In the genomic region with DNA sequence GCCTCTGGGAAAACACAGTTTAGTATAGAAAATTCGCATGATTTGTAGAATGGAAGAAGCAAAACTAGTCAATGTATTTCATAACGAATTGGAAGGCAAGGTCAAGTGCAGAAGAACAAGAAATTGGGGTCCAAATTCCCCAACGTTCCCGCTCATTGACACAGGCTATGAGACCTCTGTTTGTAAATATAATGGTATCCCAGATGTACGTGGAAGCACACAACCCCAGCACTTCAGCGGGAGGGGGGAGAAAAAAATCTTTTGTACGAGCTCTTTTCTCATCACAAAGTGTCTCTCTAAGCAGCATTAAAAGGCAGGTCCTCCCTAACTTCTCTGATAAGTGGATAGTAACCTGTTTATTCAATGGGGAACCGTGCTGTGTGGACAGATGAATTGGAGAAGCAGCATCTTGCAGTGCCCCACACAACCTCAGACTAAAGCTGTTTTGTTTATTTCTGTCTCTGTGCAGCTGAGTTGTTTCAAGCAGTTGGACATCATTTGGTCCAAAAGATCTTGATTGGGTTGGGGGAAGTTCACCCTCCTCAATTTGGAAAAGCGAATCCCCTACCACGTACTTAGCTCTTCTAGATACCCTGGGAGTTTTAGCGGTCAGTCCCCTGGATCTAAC, we compare ENCODE assay signal across 8 cellular contexts. TPM values are rescaled to one million over a fixed set of nuclear protein-coding genes. Genes with fewer than 3 reads are reported as not detected.
A peak's percentile ranks its signal among the peaks of the same experiment; 100 is the strongest.
DNase-seq lines count a peak whose midpoint lies in the region; ATAC-seq and TF ChIP-seq lines count a peak whose summit lies in the region.

No MANE protein-coding gene starts in this region.

- no peaks in the 10 kb centered on the region for H3K36me3 Mint-ChIP-seq in osteocyte (ENCODE audit: unreplicated experiment)

- no peaks in the 10 kb centered on the region for H3K9me2 ChIP-seq in OCI-LY1 (ENCODE audit: low read depth, low read length)

- H3K79me2 ChIP-seq in OCI-LY1 (ENCODE audit: insufficient read depth, low read length) = no peaks in the 10 kb centered on the region

- no peak for TF ChIP-seq POLR2A in erythroblast (IDR thresholded peaks at IDR 0.05; ENCODE audit: low read length)

- TF ChIP-seq CTCF in OCI-LY1 (IDR thresholded peaks at IDR 0.05; ENCODE audit: low read length) = no peak
- TF ChIP-seq CTCF in osteocyte (IDR thresholded peaks at IDR 0.05) = no peak

- H3K27me3 ChIP-seq in OCI-LY1 (ENCODE audit: insufficient read depth, low read length) = no peaks in the 10 kb centered on the region; the same call in 1 of the 2 replicates
- no peaks in the 10 kb centered on the region for H3K27me3 ChIP-seq in endocrine pancreas (ENCODE audit: control insufficient read depth, insufficient read depth, low read length)

- no peaks in the 10 kb centered on the region for H3F3A ChIP-seq in OCI-LY1 (ENCODE audit: insufficient read depth, low read length)

- CTCF ChIA-PET in HEK293T (lab: Yijun Ruan, JAX) = interaction anchor here (0.6 to 5.6 kb wide), 3 partner anchors 10 to 1052 kb away, joined by 3 to 25 read pairs (median 3); no protein-coding TSS in a partner anchor

- ATAC-seq in HG02571 (IDR thresholded peaks at IDR 0.05; ENCODE audit: unreplicated experiment) (no peak), GM21737 (IDR thresholded peaks at IDR 0.05; ENCODE audit: unreplicated experiment) (no peak)

- H3K36me3 ChIP-seq in OCI-LY1 (ENCODE audit: insufficient read depth, low read length) = no peaks in the 10 kb centered on the region
- H3K36me3 ChIP-seq in endocrine pancreas (ENCODE audit: control insufficient read depth, insufficient read depth, low read length) = no peaks in the 10 kb centered on the region

- peak overlapping the region; percentile 60 for H3K27ac Mint-ChIP-seq in osteocyte (ENCODE audit: unreplicated experiment)

- POLR2A ChIA-PET in HEK293T (lab: Yijun Ruan, JAX) = interaction anchor here (1.4 to 1.9 kb wide), 2 partner anchors 135 to 156 kb away, joined by 4 to 9 read pairs; partner anchors contain the start of gene NARS2

- DNase-seq in ELR (ENCODE audit: low read depth) (peak; percentile 7), osteocyte (ENCODE audit: extremely low spot score, unreplicated experiment) (no peak), erythroblast (lab: John Stamatoyannopoulos, UW) (no peak), HEK293T (ENCODE audit: extremely low spot score) (no peak)

- no peak overlapping the region for H3K27ac ChIP-seq in OCI-LY1 (ENCODE audit: low read depth, low read length, poor library complexity, severe bottlenecking)

- H4K20me1 ChIP-seq in OCI-LY1 (ENCODE audit: insufficient read depth, low read length) = no peaks in the 10 kb centered on the region

- H3K27me3 Mint-ChIP-seq in osteocyte (ENCODE audit: unreplicated experiment) = no peaks in the 10 kb centered on the region

- H3K9me3 ChIP-seq in OCI-LY1 (ENCODE audit: low read length) (no peaks in the 10 kb centered on the region), endocrine pancreas (ENCODE audit: control insufficient read depth, low read length) (no peaks in the 10 kb centered on the region)

- H3K4me1 ChIP-seq in OCI-LY1 (ENCODE audit: insufficient read depth, low read length, severe bottlenecking) (peaks cover 34% of the 10 kb centered on the region), endocrine pancreas (ENCODE audit: control insufficient read depth, insufficient read depth, low read length) (no peaks in the 10 kb centered on the region)

- H3K9ac ChIP-seq in OCI-LY1 (ENCODE audit: low read length) (peak overlapping the region; percentile 63; the same call in 1 of the 2 replicates), endocrine pancreas (ENCODE audit: control insufficient read depth, insufficient read depth, low read length) (peak overlapping the region; percentile 45)

- no peaks in the 10 kb centered on the region for H3K9me3 Mint-ChIP-seq in osteocyte (ENCODE audit: unreplicated experiment)

- peak overlapping the region; percentile 79 for H3K4me3 Mint-ChIP-seq in osteocyte (ENCODE audit: unreplicated experiment)

- peaks cover 33% of the 10 kb centered on the region for H3K4me1 Mint-ChIP-seq in osteocyte (ENCODE audit: unreplicated experiment)

- H3K4me3 ChIP-seq in OCI-LY1 (ENCODE audit: low read depth, low read length, poor library complexity, severe bottlenecking) (peak overlapping the region; percentile 67), endocrine pancreas (ENCODE audit: control insufficient read depth, insufficient read depth, low read length) (peak overlapping the region; percentile 84)

- H2AFZ ChIP-seq in OCI-LY1 (ENCODE audit: low read length) = no peak overlapping the region

- H3K4me2 ChIP-seq in OCI-LY1 (ENCODE audit: low read length) = peak overlapping the region; percentile 69

TF ChIP-seq in HEK293T, 16 proteins besides CTCF, POLR2A, EP300 and RAD21:
- TF ChIP-seq FOXM1 (IDR thresholded peaks at IDR 0.05; ENCODE audit: borderline replicate concordance) = no peak
- no peak for TF ChIP-seq SUZ12 (IDR thresholded peaks at IDR 0.05)
- TF ChIP-seq ZNF384 (IDR thresholded peaks at IDR 0.05) = no peak
- TF ChIP-seq NFRKB (IDR thresholded peaks at IDR 0.05) = no peak
- TF ChIP-seq, protein P1, sequence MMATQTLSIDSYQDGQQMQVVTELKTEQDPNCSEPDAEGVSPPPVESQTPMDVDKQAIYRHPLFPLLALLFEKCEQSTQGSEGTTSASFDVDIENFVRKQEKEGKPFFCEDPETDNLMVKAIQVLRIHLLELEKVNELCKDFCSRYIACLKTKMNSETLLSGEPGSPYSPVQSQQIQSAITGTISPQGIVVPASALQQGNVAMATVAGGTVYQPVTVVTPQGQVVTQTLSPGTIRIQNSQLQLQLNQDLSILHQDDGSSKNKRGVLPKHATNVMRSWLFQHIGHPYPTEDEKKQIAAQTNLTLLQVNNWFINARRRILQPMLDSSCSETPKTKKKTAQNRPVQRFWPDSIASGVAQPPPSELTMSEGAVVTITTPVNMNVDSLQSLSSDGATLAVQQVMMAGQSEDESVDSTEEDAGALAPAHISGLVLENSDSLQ (IDR thresholded peaks at IDR 0.05) = no peak
- TF ChIP-seq FOXA1 (IDR thresholded peaks at IDR 0.05) = no peak
- no peak for TF ChIP-seq ELF4 (IDR thresholded peaks at IDR 0.05)
- no peak for TF ChIP-seq LEF1 (IDR thresholded peaks at IDR 0.05; ENCODE audit: borderline replicate concordance)
- no peak for TF ChIP-seq SP1 (IDR thresholded peaks at IDR 0.05)
- TF ChIP-seq HDGF (IDR thresholded peaks at IDR 0.05; ENCODE audit: borderline replicate concordance) = no peak
- no peak for TF ChIP-seq FOXK2 (IDR thresholded peaks at IDR 0.05)

RNA-seq across cellular contexts. Expression of gene GAB2, which starts 1.1 kb away (rescaled TPM):
- total RNA-seq in osteocyte = 11.4 TPM in 2 replicates
